13 cellular contexts compared by ENCODE assay signal in the genomic region with DNA sequence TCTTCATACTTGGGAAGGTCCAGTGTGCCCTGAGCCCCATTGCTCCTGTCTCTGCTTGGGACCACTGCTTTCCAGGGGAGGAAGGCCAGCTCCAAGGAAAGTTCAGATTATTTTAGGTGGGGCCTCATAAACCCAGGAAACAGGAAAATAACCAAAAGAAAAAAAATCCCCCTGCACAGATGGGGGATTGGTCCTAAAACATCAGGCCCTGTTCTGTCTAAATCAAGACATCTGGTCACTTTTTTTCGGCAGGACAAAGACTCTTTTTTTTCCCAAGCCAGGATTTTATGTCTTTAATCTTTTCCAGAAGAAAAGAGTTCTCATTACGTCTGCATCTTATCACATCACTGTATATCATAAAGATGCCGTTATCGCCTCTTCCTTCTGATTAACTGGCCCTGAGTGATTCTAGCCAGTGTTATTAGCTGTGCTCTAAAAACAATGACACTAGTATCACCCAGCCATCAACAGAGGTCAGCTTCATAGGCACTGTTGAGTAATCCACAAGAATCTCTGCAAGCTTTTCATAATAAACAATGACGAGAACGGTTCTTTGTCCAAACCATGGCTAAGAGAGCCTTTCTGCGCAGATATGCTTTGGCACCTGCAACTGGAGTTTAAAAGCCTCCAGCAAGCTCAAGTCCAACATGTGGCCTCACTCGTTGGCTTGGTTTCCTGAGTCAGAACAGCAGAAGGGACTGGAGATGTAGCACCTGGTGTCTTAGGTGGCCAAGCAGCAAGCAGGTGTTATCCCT.
DNase-seq lines count a peak whose midpoint lies in the region; ATAC-seq, FAIRE-seq and TF ChIP-seq lines count a peak whose summit lies in the region.
"Had no signal": no experiment of that assay in that cellular context is flagged by ENCODE, and none has a peak within 500 bp of the region (broad histone marks: within the 10 kb centered on the region; RNA-seq: fewer than 3 reads in every experiment).

No MANE protein-coding gene starts in this region.

- no peak overlapping the region for H3K4me3 Mint-ChIP-seq in Caco-2 (ENCODE audit: unreplicated experiment)
- no peak overlapping the region for H3K4me3 Mint-ChIP-seq in activated CD8-positive, alpha-beta memory T cell treated with anti-CD3 and anti-CD28 coated beads, Interleukin-2, amount 10 ng/mL, durations not matched to agents 7 days and 5 days
- H3K4me3 Mint-ChIP-seq: activated B cell treated with CpG ODN at 0.5 μM for 24 hours had no signal

- TF ChIP-seq CTCF in fibroblast of villous mesenchyme (IDR thresholded peaks at IDR 0.05; ENCODE audit: insufficient read depth, low read depth, low read length): no peak
- TF ChIP-seq CTCF in pancreas (IDR thresholded peaks at IDR 0.05): no peak
- no peak for TF ChIP-seq CTCF in omental fat pad (IDR thresholded peaks at IDR 0.05)
- TF ChIP-seq CTCF in Caco-2 (IDR thresholded peaks at IDR 0.05; ENCODE audit: insufficient read depth in 1 of 2, low read depth in 1 of 2, low read length in 1 of 2, severe bottlenecking in 1 of 2, unreplicated experiment in 1 of 2): no peak

- H3K4me3 ChIP-seq in fibroblast of villous mesenchyme (ENCODE audit: low read depth, low read length) (no peak overlapping the region), pancreas (no peak overlapping the region), Caco-2 (ENCODE audit: low read depth, low read length) (no peak overlapping the region)
- H3K4me3 ChIP-seq: BLaER1 treated with 17β-estradiol and CSF1 and Interleukin-3, amounts not matched to agents 10 nM and 100 nM had no signal

- H3K27me3 ChIP-seq in pancreas: no peaks in the 10 kb centered on the region
- H3K27me3 ChIP-seq in Caco-2 (replicated peaks; ENCODE audit: control insufficient read depth, insufficient read depth, low read length): no peaks in the 10 kb centered on the region
- H3K27me3 ChIP-seq: BLaER1 treated with 17β-estradiol and CSF1 and Interleukin-3, amounts not matched to agents 10 nM and 100 nM had no signal

- no peaks in the 10 kb centered on the region for H3K9me3 ChIP-seq in pancreas
- H3K9me3 ChIP-seq in Caco-2: no peaks in the 10 kb centered on the region
- H3K9me3 ChIP-seq: BLaER1 treated with 17β-estradiol and CSF1 and Interleukin-3, amounts not matched to agents 10 nM and 100 nM had no signal

- intact Hi-C loops in pancreas (cut with DNase I) (no loop called here), Caco-2 (cut with micrococcal nuclease; ENCODE audit: unreplicated experiment) (no loop called here)

- in situ Hi-C loops in SK-MEL-5 (cut with HindIII; ENCODE audit: low pct_unique_long_range_greater_than_20kb, low sequenced_read_pairs): no loop called here

- POLR2A ChIA-PET in Caco-2 (lab: Charles Lee): no interaction called here

- H3K4me1 Mint-ChIP-seq in Caco-2 (ENCODE audit: low read depth, unreplicated experiment): no peaks in the 10 kb centered on the region
- H3K4me1 Mint-ChIP-seq in activated CD8-positive, alpha-beta memory T cell treated with anti-CD3 and anti-CD28 coated beads, Interleukin-2, amount 10 ng/mL, durations not matched to agents 7 days and 5 days: no peaks in the 10 kb centered on the region

- H3K27me3 Mint-ChIP-seq in Caco-2 (ENCODE audit: insufficient read depth, unreplicated experiment): peaks cover 6% of the 10 kb centered on the region
- H3K27me3 Mint-ChIP-seq in activated CD8-positive, alpha-beta memory T cell treated with anti-CD3 and anti-CD28 coated beads, Interleukin-2, amount 10 ng/mL, durations not matched to agents 7 days and 5 days: no peaks in the 10 kb centered on the region
- H3K27me3 Mint-ChIP-seq: activated B cell treated with CpG ODN at 0.5 μM for 24 hours had no signal

- DNase-seq in AG20443 (ENCODE audit: low spot score) (peak; percentile 77), SK-MEL-5 (ENCODE audit: low read depth, low spot score) (peak; percentile 61), fibroblast of villous mesenchyme (ENCODE audit: low read depth) (peak; percentile 99), pancreas (no peak), omental fat pad (ENCODE audit: low spot score) (no peak), Caco-2 (no peak)
- no peak for DNase-seq in activated CD8-positive, alpha-beta memory T cell treated with anti-CD3 and anti-CD28 coated beads, Interleukin-2, amount 10 ng/mL, durations not matched to agents 7 days and 5 days
- DNase-seq: activated B cell treated with CpG ODN at 0.5 μM for 24 hours, activated gamma-delta T cell treated with Interleukin-2 at 50 U/mL for 16 hours, erythroblast had no signal

- BruUV-seq in Caco-2 (replicated peaks; lab: Mats Ljungman, UMichigan): no TSS peak

- CTCF ChIA-PET in Caco-2 (lab: Charles Lee): no interaction called here
- CTCF ChIA-PET in activated CD8-positive, alpha-beta memory T cell treated with anti-CD3 and anti-CD28 coated beads, Interleukin-2, amount 10 ng/mL, durations not matched to agents 7 days and 5 days (lab: Charles Lee): no interaction called here

- no peaks in the 10 kb centered on the region for H3K4me1 ChIP-seq in pancreas
- H3K4me1 ChIP-seq in Caco-2: no peaks in the 10 kb centered on the region

- 59 to 62% methylated on average over 8 of the region's 8 CpGs for WGBS in pancreas, 2 donors

- FAIRE-seq in pancreas (lab: Jason Lieb, UNC): peak; percentile 59
- FAIRE-seq: GM12892 had no signal

- ATAC-seq in pancreas (peak in 3 of 4 donors; percentile 54 to 74 (median 70)), omental fat pad (ENCODE audit: low FRiP score) (no peak), GM21786 (IDR thresholded peaks at IDR 0.05; ENCODE audit: unreplicated experiment) (no peak)
- ATAC-seq in activated CD8-positive, alpha-beta memory T cell treated with anti-CD3 and anti-CD28 coated beads, Interleukin-2, amount 10 ng/mL, durations not matched to agents 7 days and 5 days: no peak

- H3K36me3 ChIP-seq in pancreas: no peaks in the 10 kb centered on the region
- H3K36me3 ChIP-seq in Caco-2 (ENCODE audit: control insufficient read depth, insufficient read depth, low read length): no peaks in the 10 kb centered on the region
- H3K36me3 ChIP-seq: BLaER1 treated with 17β-estradiol and CSF1 and Interleukin-3, amounts not matched to agents 10 nM and 100 nM had no signal

- no peaks in the 10 kb centered on the region for H3K36me3 Mint-ChIP-seq in Caco-2 (ENCODE audit: insufficient read depth, unreplicated experiment)
- H3K36me3 Mint-ChIP-seq in activated CD8-positive, alpha-beta memory T cell treated with anti-CD3 and anti-CD28 coated beads, Interleukin-2, amount 10 ng/mL, durations not matched to agents 7 days and 5 days: no peaks in the 10 kb centered on the region

- no peaks in the 10 kb centered on the region for H3K9me3 Mint-ChIP-seq in Caco-2 (ENCODE audit: unreplicated experiment)
- H3K9me3 Mint-ChIP-seq in activated CD8-positive, alpha-beta memory T cell treated with anti-CD3 and anti-CD28 coated beads, Interleukin-2, amount 10 ng/mL, durations not matched to agents 7 days and 5 days (ENCODE audit: low read depth): no peaks in the 10 kb centered on the region
- H3K9me3 Mint-ChIP-seq: activated B cell treated with CpG ODN at 0.5 μM for 24 hours had no signal

- no peak overlapping the region for H3K27ac Mint-ChIP-seq in Caco-2 (ENCODE audit: unreplicated experiment)
- no peak overlapping the region for H3K27ac Mint-ChIP-seq in activated CD8-positive, alpha-beta memory T cell treated with anti-CD3 and anti-CD28 coated beads, Interleukin-2, amount 10 ng/mL, durations not matched to agents 7 days and 5 days
- H3K27ac Mint-ChIP-seq: activated B cell treated with CpG ODN at 0.5 μM for 24 hours had no signal

- H3K27ac ChIP-seq in pancreas: peak overlapping the region in 1 of 4 donors; percentile 2
- H3K27ac ChIP-seq: BLaER1 treated with 17β-estradiol and CSF1 and Interleukin-3, amounts not matched to agents 10 nM and 100 nM had no signal

Comparison
In these comparisons a context has a peak if more than half of its experiments do, and no peak if none do; other contexts are left out.
1. DNase-seq: peak in AG20443 (single experiment), SK-MEL-5 (single experiment) and fibroblast of villous mesenchyme (single experiment); none in pancreas (0 of 6), omental fat pad (single experiment), Caco-2 (0 of 2) and activated CD8-positive, alpha-beta memory T cell treated with anti-CD3 and anti-CD28 coated beads, Interleukin-2, amount 10 ng/mL, durations not matched to agents 7 days and 5 days (single experiment).
2. ATAC-seq: peak in pancreas (3 of 4); none in omental fat pad (single experiment), activated CD8-positive, alpha-beta memory T cell treated with anti-CD3 and anti-CD28 coated beads, Interleukin-2, amount 10 ng/mL, durations not matched to agents 7 days and 5 days (single experiment) and GM21786 (single experiment).